ENCODE assay signal across 1 cellular context in genomic region chr2:96507957-96508520, GRCh38.
A peak's percentile ranks its signal among the peaks of the same experiment; 100 is the strongest.
TF ChIP-seq lines count a peak whose summit lies in the region.

No MANE protein-coding gene starts in this region.

TF ChIP-seq in HepG2, 621 proteins besides CTCF, POLR2A, EP300 and RAD21 (continued from another document and continues in another):
- TF ChIP-seq RERE (CRISPR knock-in tag; IDR thresholded peaks at IDR 0.05; ENCODE audit: low read depth) = no peak
- no peak for TF ChIP-seq ARID5B (CRISPR knock-in tag; IDR thresholded peaks at IDR 0.05)
- TF ChIP-seq NR0B2 (CRISPR knock-in tag; IDR thresholded peaks at IDR 0.05) = no peak
- TF ChIP-seq CREB3 (CRISPR knock-in tag; IDR thresholded peaks at IDR 0.05) = no peak
- no peak for TF ChIP-seq ZNF580 (CRISPR knock-in tag; IDR thresholded peaks at IDR 0.05; ENCODE audit: borderline replicate concordance, low read depth)
- TF ChIP-seq IKZF1 (IDR thresholded peaks at IDR 0.05) = no peak
- TF ChIP-seq ARID3A (IDR thresholded peaks at IDR 0.05; ENCODE audit: low read depth, low read length) = no peak
- no peak for TF ChIP-seq DZIP1 (CRISPR knock-in tag; IDR thresholded peaks at IDR 0.05)
- no peak for TF ChIP-seq MLLT10 (CRISPR knock-in tag; IDR thresholded peaks at IDR 0.05)
- no peak for TF ChIP-seq FUBP1 (CRISPR knock-in tag; IDR thresholded peaks at IDR 0.05; ENCODE audit: borderline replicate concordance)
- no peak for TF ChIP-seq ZNF614 (CRISPR knock-in tag; IDR thresholded peaks at IDR 0.05; ENCODE audit: borderline replicate concordance)
- no peak for TF ChIP-seq GRHL1 (CRISPR knock-in tag; conservative IDR thresholded peaks at IDR 0.05)
- TF ChIP-seq HMGA1 (CRISPR knock-in tag; conservative IDR thresholded peaks at IDR 0.05) = no peak
- TF ChIP-seq ZNF12 (CRISPR knock-in tag; IDR thresholded peaks at IDR 0.05) = no peak
- TF ChIP-seq ZFP91 (CRISPR knock-in tag; IDR thresholded peaks at IDR 0.05; ENCODE audit: borderline replicate concordance) = no peak; the same call in 1 of the 2 replicates
- peak; percentile 57; the same call in 1 of the 2 replicates for TF ChIP-seq SP5 (CRISPR knock-in tag; IDR thresholded peaks at IDR 0.05; ENCODE audit: borderline replicate concordance, low read depth)
- no peak for TF ChIP-seq RFX5 (IDR thresholded peaks at IDR 0.05; ENCODE audit: low read depth, low read length)
- TF ChIP-seq ARNT (IDR thresholded peaks at IDR 0.05) = no peak
- TF ChIP-seq ZNF576 (CRISPR knock-in tag; IDR thresholded peaks at IDR 0.05) = no peak
- TF ChIP-seq ZNF839 (CRISPR knock-in tag; IDR thresholded peaks at IDR 0.05; ENCODE audit: borderline replicate concordance) = no peak
- no peak for TF ChIP-seq SCMH1 (CRISPR knock-in tag; IDR thresholded peaks at IDR 0.05; ENCODE audit: borderline replicate concordance)
- no peak for TF ChIP-seq ZNF562 (CRISPR knock-in tag; IDR thresholded peaks at IDR 0.05; ENCODE audit: borderline replicate concordance)
- TF ChIP-seq STAT5B (CRISPR knock-in tag; IDR thresholded peaks at IDR 0.05) = no peak
- TF ChIP-seq ATRX (CRISPR knock-in tag; IDR thresholded peaks at IDR 0.05; ENCODE audit: borderline replicate concordance) = no peak
- no peak for TF ChIP-seq MIER2 (CRISPR knock-in tag; IDR thresholded peaks at IDR 0.05)
- no peak for TF ChIP-seq CC2D1A (CRISPR knock-in tag; IDR thresholded peaks at IDR 0.05)
- peak; percentile 21; the same call in 1 of the 2 replicates for TF ChIP-seq MYC (CRISPR knock-in tag; IDR thresholded peaks at IDR 0.05; ENCODE audit: borderline replicate concordance)
- peak; percentile 79 for TF ChIP-seq HNF1B (CRISPR knock-in tag; IDR thresholded peaks at IDR 0.05)
- TF ChIP-seq ZNF782 (CRISPR knock-in tag; IDR thresholded peaks at IDR 0.05; ENCODE audit: borderline replicate concordance) = no peak
- no peak for TF ChIP-seq HNRNPUL1 (IDR thresholded peaks at IDR 0.05; ENCODE audit: low read depth, low read length)
- no peak for TF ChIP-seq PTBP1 (IDR thresholded peaks at IDR 0.05; ENCODE audit: low read depth, low read length, poor library complexity, severe bottlenecking)
